In the genomic region with DNA sequence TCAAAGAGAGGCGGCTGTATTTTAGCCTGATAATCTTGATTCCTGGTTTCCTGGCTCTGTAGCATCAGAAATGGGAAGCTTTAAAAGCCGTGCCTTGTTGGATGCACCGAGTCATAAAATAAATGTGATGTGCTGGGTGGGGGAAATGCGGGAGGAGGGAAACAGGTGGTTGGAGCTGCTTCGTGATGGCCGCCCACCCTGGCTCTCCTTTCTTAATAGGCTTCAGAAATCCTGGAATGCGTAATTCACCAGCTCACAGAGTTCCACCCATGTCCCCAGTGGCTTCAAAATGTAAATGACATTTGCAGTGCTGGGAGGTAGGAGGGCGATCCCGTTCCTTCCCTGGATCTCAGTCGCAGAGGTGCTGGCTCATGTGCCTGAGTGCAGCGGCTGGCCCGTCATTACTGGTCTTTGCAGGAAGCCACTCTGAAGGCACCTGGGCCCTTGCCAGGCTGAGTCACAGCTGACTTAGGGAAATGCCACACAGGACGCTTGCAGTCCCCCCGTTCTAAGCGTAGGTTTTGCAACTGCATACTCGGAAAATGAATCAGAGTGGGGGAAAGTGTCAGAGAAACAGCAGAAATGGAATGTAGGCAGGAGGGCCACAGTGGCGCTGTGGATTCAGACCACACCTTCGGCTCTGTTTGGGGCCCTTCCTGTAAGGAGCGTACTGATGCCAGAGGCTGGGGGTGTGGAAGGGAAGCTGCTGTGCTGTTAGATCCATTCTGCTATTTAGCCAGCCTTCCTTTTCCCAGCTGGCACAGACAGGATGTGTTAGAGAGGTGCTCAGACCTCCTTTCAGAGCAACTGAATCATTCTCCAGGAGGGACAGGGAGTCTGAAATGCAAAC, we compare ENCODE assay signal across 8 cellular contexts. TPM values are rescaled to one million over a fixed set of nuclear protein-coding genes. Genes with fewer than 3 reads are reported as not detected.
A peak's percentile ranks its signal among the peaks of the same experiment; 100 is the strongest.
DNase-seq lines count a peak whose midpoint lies in the region; ATAC-seq and TF ChIP-seq lines count a peak whose summit lies in the region.

No MANE protein-coding gene starts in this region.

- no peaks in the 10 kb centered on the region for H3K9me3 Mint-ChIP-seq in activated naive CD4-positive, alpha-beta T cell treated with anti-CD3 and anti-CD28 coated beads for 36 hours
- no peaks in the 10 kb centered on the region for H3K9me3 Mint-ChIP-seq in type B pancreatic cell

- H3K27me3 Mint-ChIP-seq in activated naive CD4-positive, alpha-beta T cell treated with anti-CD3 and anti-CD28 coated beads for 36 hours (ENCODE audit: low read depth): no peaks in the 10 kb centered on the region
- H3K27me3 Mint-ChIP-seq in type B pancreatic cell: peaks cover 5% of the 10 kb centered on the region

- peak overlapping the region; percentile 56 for H3K4me3 Mint-ChIP-seq in activated naive CD4-positive, alpha-beta T cell treated with anti-CD3 and anti-CD28 coated beads for 36 hours
- no peak overlapping the region for H3K4me3 Mint-ChIP-seq in type B pancreatic cell

- peak overlapping the region; percentile 2 for H3K27ac ChIP-seq in C4-2B

- peaks cover 9% of the 10 kb centered on the region for H3K36me3 Mint-ChIP-seq in activated naive CD4-positive, alpha-beta T cell treated with anti-CD3 and anti-CD28 coated beads for 36 hours (ENCODE audit: low read depth)
- H3K36me3 Mint-ChIP-seq in type B pancreatic cell: peaks cover 3% of the 10 kb centered on the region

- CTCF ChIA-PET in activated naive CD4-positive, alpha-beta T cell treated with anti-CD3 and anti-CD28 coated beads for 36 hours (lab: Charles Lee): interaction anchor here (0.7 to 2.3 kb wide), 6 partner anchors 18 to 127 kb away, joined by 3 to 8 read pairs (median 6); no protein-coding TSS in a partner anchor

- peak overlapping the region; percentile 89 for H3K27ac Mint-ChIP-seq in activated naive CD4-positive, alpha-beta T cell treated with anti-CD3 and anti-CD28 coated beads for 36 hours
- H3K27ac Mint-ChIP-seq in type B pancreatic cell: peak overlapping the region; percentile 69

- TF ChIP-seq CTCF in C4-2B (conservative IDR thresholded peaks at IDR 0.05): no peak
- TF ChIP-seq CTCF in type B pancreatic cell (conservative IDR thresholded peaks at IDR 0.05): peak; percentile 22

- DNase-seq in HUDEP-2 (lab: John Stamatoyannopoulos, UW; ENCODE audit: unreplicated experiment in 76 of 76): peak in 64 of 76 experiments; percentile 7 to 71 (median 52)
- peak; percentile 79 to 82 for DNase-seq in SHP77 (lab: John Stamatoyannopoulos, UW)
- DNase-seq in activated naive CD4-positive, alpha-beta T cell treated with anti-CD3 and anti-CD28 coated beads for 36 hours: peak; percentile 97
- DNase-seq in glomerular endothelial cell (ENCODE audit: extremely low read depth, low read depth, low spot score): peak; percentile 81
- peak; percentile 71 for DNase-seq in pons (ENCODE audit: low spot score)
- DNase-seq in type B pancreatic cell (ENCODE audit: extremely low spot score, unreplicated experiment): no peak

- H3K4me1 Mint-ChIP-seq in activated naive CD4-positive, alpha-beta T cell treated with anti-CD3 and anti-CD28 coated beads for 36 hours (ENCODE audit: low read depth): peaks cover 86% of the 10 kb centered on the region
- H3K4me1 Mint-ChIP-seq in type B pancreatic cell (ENCODE audit: unreplicated experiment): peaks cover 57% of the 10 kb centered on the region

- intact Hi-C loops in activated naive CD4-positive, alpha-beta T cell treated with anti-CD3 and anti-CD28 coated beads for 36 hours (cut with micrococcal nuclease): loop anchor here (1.0 to 5.0 kb wide), 7 partner anchors 20 to 663 kb away; partner anchors contain the start of genes ABCB10 and GALNT2

- peak; percentile 44 for ATAC-seq in GM19397 (IDR thresholded peaks at IDR 0.05; ENCODE audit: unreplicated experiment)

RNA-seq across cellular contexts. Expression of gene GALNT2, which starts 37.6 kb away (rescaled TPM):
- 10 to 100 TPM; 59.8 to 62.4 TPM for total RNA-seq in activated naive CD4-positive, alpha-beta T cell treated with anti-CD3 and anti-CD28 coated beads for 36 hours
- 67.2 and 81.6 TPM in 2 replicates for total RNA-seq in glomerular endothelial cell
- 39.9 and 66.3 TPM in 2 replicates for total RNA-seq in type B pancreatic cell (ENCODE audit: low replicate concordance)
